Comparison of ENCODE assay signal across 33 cellular contexts in genomic region chr1:6051423-6051822, GRCh38.
"Had no signal": no experiment of that assay in that cellular context is flagged by ENCODE, and none has a peak within 500 bp of the region (broad histone marks: within the 10 kb centered on the region; RNA-seq: fewer than 3 reads in every experiment).

No MANE protein-coding gene starts in this region.

- H3K4me1 Mint-ChIP-seq: activated B cell treated with CpG ODN at 0.5 μM for 24 hours had no signal

- H3K27me3 ChIP-seq: adrenal gland, body of pancreas, breast epithelium had no signal

- DNase-seq: activated B cell treated with CpG ODN at 0.5 μM for 24 hours; activated CD4-positive, alpha-beta memory T cell treated with anti-CD3 and anti-CD28 coated beads for 36 hours; activated CD4-positive, alpha-beta T cell treated with anti-CD3 and anti-CD28 coated beads for 4 hours; activated CD4-positive, alpha-beta T cell treated with anti-CD3 and anti-CD28 coated beads, Interleukin-2, amount 10 ng/mL, durations not matched to agents 24 days and 14 days; activated CD4-positive, alpha-beta T cell treated with anti-CD3 and anti-CD28 coated beads, Interleukin-2, amount 50 U/mL, for 1 hour; activated CD4-positive, alpha-beta T cell treated with anti-CD3 and anti-CD28 coated beads, Interleukin-2, amount 50 U/mL, for 4 hours; activated CD4-positive, CD25-positive, alpha-beta regulatory T cell treated with anti-CD3 and anti-CD28 coated beads, Interleukin-2, amount 50 U/mL, for 72 hours; activated CD8-positive, alpha-beta memory T cell treated with anti-CD3 and anti-CD28 coated beads, Interleukin-2, amount 50 U/mL, for 4 hours; activated CD8-positive, alpha-beta T cell treated with anti-CD3 and anti-CD28 coated beads for 36 hours; activated effector memory CD4-positive, alpha-beta T cell treated with anti-CD3 and anti-CD28 coated beads, Interleukin-2, amount 50 U/mL, for 16 hours; activated gamma-delta T cell treated with Interleukin-2 at 50 U/mL for 16 hours; activated naive CD4-positive, alpha-beta T cell; activated naive CD4-positive, alpha-beta T cell treated with anti-CD3 and anti-CD28 coated beads for 36 hours; activated naive CD4-positive, alpha-beta T cell treated with anti-CD3 and anti-CD28 coated beads, Interleukin-2, amount 50 U/mL, for 16 hours; activated naive CD8-positive, alpha-beta T cell treated with anti-CD3 and anti-CD28 coated beads for 36 hours; activated T-cell treated with anti-CD3 and anti-CD28 coated beads for 4 hours; activated T-cell treated with anti-CD3 and anti-CD28 coated beads, Interleukin-2, amount 50 U/mL, for 1 hour; activated T-cell treated with anti-CD3 and anti-CD28 coated beads, Interleukin-2, amount 50 U/mL, for 4 hours; activated T-cell treated with anti-CD3 and anti-CD28 coated beads, Interleukin-2, amount 50 U/mL, for 72 hours; adrenal gland; amniotic stem cell; body of pancreas; brain microvascular endothelial cell; central memory CD4-positive, alpha-beta T cell; T-cell; T-helper 2 cell; T-helper 9 cell had no signal

- H3K9me3 ChIP-seq: adrenal gland, body of pancreas, breast epithelium had no signal

- H3K4me1 ChIP-seq: adrenal gland, body of pancreas, breast epithelium had no signal

- H3K27ac ChIP-seq: adrenal gland, body of pancreas, brain microvascular endothelial cell, breast epithelium, VCaP had no signal

- H3K27me3 Mint-ChIP-seq: activated B cell treated with CpG ODN at 0.5 μM for 24 hours; activated CD4-positive, alpha-beta memory T cell treated with anti-CD3 and anti-CD28 coated beads for 36 hours; activated CD4-positive, alpha-beta T cell treated with anti-CD3 and anti-CD28 coated beads, Interleukin-2, amount 10 ng/mL, durations not matched to agents 24 days and 14 days; activated CD8-positive, alpha-beta T cell treated with anti-CD3 and anti-CD28 coated beads for 36 hours; activated naive CD8-positive, alpha-beta T cell treated with anti-CD3 and anti-CD28 coated beads for 36 hours; activated T-helper 17 cell treated with anti-CD3 and anti-CD28 coated beads, Interleukin-2, amount 50 U/mL, for 72 hours; T-cell had no signal

- H3K4me3 Mint-ChIP-seq: activated B cell treated with CpG ODN at 0.5 μM for 24 hours; activated CD4-positive, alpha-beta memory T cell treated with anti-CD3 and anti-CD28 coated beads for 36 hours; activated CD4-positive, alpha-beta T cell treated with anti-CD3 and anti-CD28 coated beads, Interleukin-2, amount 10 ng/mL, durations not matched to agents 24 days and 14 days; activated CD8-positive, alpha-beta T cell treated with anti-CD3 and anti-CD28 coated beads for 36 hours; activated naive CD4-positive, alpha-beta T cell treated with anti-CD3 and anti-CD28 coated beads for 36 hours; activated naive CD8-positive, alpha-beta T cell treated with anti-CD3 and anti-CD28 coated beads for 36 hours; activated T-cell treated with anti-CD3 and anti-CD28 coated beads, Interleukin-2, amount 50 U/mL, for 4 hours; activated T-cell treated with anti-CD3 and anti-CD28 coated beads, Interleukin-2, amount 50 U/mL, for 72 hours; activated T-helper 1 cell treated with anti-CD3 and anti-CD28 coated beads, Interleukin-12 subunit alpha, Interleukin-12 subunit beta, Interleukin-2, Interleukin-4 antibody, amounts not matched to agents 30 ng/mL and 10 ng/mL and 1 ng/mL, durations not matched to agents 14 hours and 24 hours and 36 hours; activated T-helper 17 cell treated with anti-CD3 and anti-CD28 coated beads, Interleukin-2, amount 50 U/mL, for 72 hours; T-cell; T-helper 2 cell treated with Interferon-gamma antibody and Interleukin-4, amounts not matched to agents 5 μg/mL and 100 μg/mL, for 36 hours had no signal

- H3K27ac Mint-ChIP-seq: activated B cell treated with CpG ODN at 0.5 μM for 24 hours; activated CD4-positive, alpha-beta memory T cell treated with anti-CD3 and anti-CD28 coated beads for 36 hours; activated CD4-positive, alpha-beta T cell treated with anti-CD3 and anti-CD28 coated beads, Interleukin-2, amount 10 ng/mL, durations not matched to agents 24 days and 14 days; activated CD8-positive, alpha-beta T cell treated with anti-CD3 and anti-CD28 coated beads for 36 hours; activated naive CD8-positive, alpha-beta T cell treated with anti-CD3 and anti-CD28 coated beads for 36 hours; activated T-cell treated with anti-CD3 and anti-CD28 coated beads, Interleukin-2, amount 50 U/mL, for 72 hours; activated T-helper 1 cell treated with anti-CD3 and anti-CD28 coated beads, Interleukin-12 subunit alpha, Interleukin-12 subunit beta, Interleukin-2, Interleukin-4 antibody, amounts not matched to agents 30 ng/mL and 10 ng/mL and 1 ng/mL, durations not matched to agents 14 hours and 24 hours and 36 hours; activated T-helper 17 cell treated with anti-CD3 and anti-CD28 coated beads, Interleukin-2, amount 50 U/mL, for 72 hours; T-cell; T-helper 2 cell treated with Interferon-gamma antibody and Interleukin-4, amounts not matched to agents 5 μg/mL and 100 μg/mL, for 36 hours had no signal

- H3K36me3 ChIP-seq: adrenal gland, brain microvascular endothelial cell, breast epithelium had no signal

- H3K4me3 ChIP-seq: adrenal gland, body of pancreas, breast epithelium had no signal

- ATAC-seq: activated CD8-positive, alpha-beta T cell treated with anti-CD3 and anti-CD28 coated beads for 36 hours; activated naive CD4-positive, alpha-beta T cell treated with anti-CD3 and anti-CD28 coated beads, Interleukin-2, amount 50 U/mL, for 72 hours; activated T-cell treated with anti-CD3 and anti-CD28 coated beads, Interleukin-2, amount 50 U/mL, for 4 hours; activated T-cell treated with anti-CD3 and anti-CD28 coated beads, Interleukin-2, amount 50 U/mL, for 72 hours; activated T-helper 17 cell treated with anti-CD3 and anti-CD28 coated beads, Interleukin-2, amount 50 U/mL, for 72 hours; body of pancreas; T-cell had no signal
